In the genomic region with DNA sequence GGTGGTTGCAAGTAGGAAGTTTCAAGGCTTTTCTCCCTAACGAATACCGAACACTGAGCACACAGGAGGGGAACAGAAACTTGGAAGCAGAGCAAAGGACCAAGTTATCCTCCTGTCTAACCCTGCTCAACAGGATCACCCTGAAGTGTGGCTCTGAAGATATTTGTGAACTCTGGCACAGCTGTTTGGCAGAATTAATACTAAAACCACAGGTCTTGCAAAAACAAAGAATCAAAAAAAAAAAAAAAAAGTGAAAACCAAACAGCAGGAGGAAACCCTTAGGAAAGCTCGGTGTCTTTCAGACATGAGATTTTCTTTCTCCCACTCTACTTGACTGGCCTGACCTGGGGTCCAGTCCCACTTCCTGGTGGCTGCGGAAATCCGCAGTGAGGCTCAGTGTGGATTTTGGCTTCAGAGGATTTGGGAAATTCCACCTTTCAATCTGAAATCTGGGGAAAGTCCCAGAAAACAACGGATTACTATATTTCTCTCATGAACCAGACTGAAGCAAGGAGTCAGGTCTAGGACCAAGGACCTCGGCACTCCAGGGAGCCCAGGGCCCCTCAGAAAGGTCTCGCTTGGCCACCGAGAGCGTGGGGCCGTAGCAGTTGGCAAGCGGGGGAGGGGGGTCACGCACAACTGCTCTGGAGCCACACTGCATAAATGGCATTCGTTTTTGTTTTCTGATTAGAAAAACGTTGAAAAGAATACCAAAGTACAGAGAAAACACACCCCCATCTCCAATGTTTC, we compare ENCODE assay signal across 8 cellular contexts. TPM values are rescaled to one million over a fixed set of nuclear protein-coding genes. Genes with fewer than 3 reads are reported as not detected.
DNase-seq lines count a peak whose midpoint lies in the region; TF ChIP-seq lines count a peak whose summit lies in the region.

No MANE protein-coding gene starts in this region.

- peak overlapping the region; percentile 40 for H3K9ac ChIP-seq in endodermal cell (ENCODE audit: extremely low read depth, low read length, poor library complexity, severe bottlenecking)

- peak; percentile 38 for TF ChIP-seq POLR2A in GM15510 (IDR thresholded peaks at IDR 0.05; ENCODE audit: borderline replicate concordance, extremely low read depth, insufficient read length)
- no peak for TF ChIP-seq POLR2A in uterus (IDR thresholded peaks at IDR 0.05)

- TF ChIP-seq CTCF in A673 (conservative IDR thresholded peaks at IDR 0.05; ENCODE audit: low read depth, low read length) = no peak
- TF ChIP-seq CTCF in endodermal cell (conservative IDR thresholded peaks at IDR 0.05) = no peak
- no peak for TF ChIP-seq CTCF in uterus (IDR thresholded peaks at IDR 0.05)

- WGBS in endodermal cell (ENCODE audit: insufficient coverage in 1 of 2, insufficient read length in 1 of 2), 2 experiments = 29 to 36% methylated on average over 11 to 15 of the region's 15 CpGs

- peak overlapping the region; percentile 78 for H3K27ac ChIP-seq in A673 (ENCODE audit: low read depth, low read length, poor library complexity, severe bottlenecking)
- no peak overlapping the region for H3K27ac ChIP-seq in endodermal cell (ENCODE audit: low read depth, low read length)
- peak overlapping the region; percentile 51 to 82 for H3K27ac ChIP-seq in uterus

- in situ Hi-C loops in SK-MEL-5 (cut with HindIII; ENCODE audit: low pct_unique_long_range_greater_than_20kb, low sequenced_read_pairs) = no loop called here

- peaks cover 13% of the 10 kb centered on the region for H3K4me1 ChIP-seq in A673 (ENCODE audit: insufficient read depth, low read length, poor library complexity, severe bottlenecking)
- no peaks in the 10 kb centered on the region for H3K4me1 ChIP-seq in endodermal cell (ENCODE audit: control insufficient read depth, insufficient read depth, low read length)
- peaks cover 72% of the 10 kb centered on the region for H3K4me1 ChIP-seq in mononuclear cell (ENCODE audit: insufficient read depth, low read length)
- no peaks in the 10 kb centered on the region for H3K4me1 ChIP-seq in uterus

- H3K36me3 Mint-ChIP-seq in endodermal cell (ENCODE audit: low read depth) = peaks cover 7% of the 10 kb centered on the region

- H3K9me3 ChIP-seq in A673 (ENCODE audit: low read depth, low read length, poor library complexity, severe bottlenecking) (no peaks in the 10 kb centered on the region), endodermal cell (ENCODE audit: control insufficient read depth, low read length) (no peaks in the 10 kb centered on the region), mononuclear cell (ENCODE audit: low read depth, low read length) (no peaks in the 10 kb centered on the region), uterus (no peaks in the 10 kb centered on the region)

- intact Hi-C loops in A673 (cut with micrococcal nuclease; ENCODE audit: unreplicated experiment) (loop anchor here (5.0 kb wide), 1 partner anchor 53 kb away; a partner anchor contains a TSS), uterus (cut with DNase I; ENCODE audit: low total_unique reads) (no loop called here)

- H3K4me3 ChIP-seq in A673 (ENCODE audit: low read depth, low read length, poor library complexity, severe bottlenecking) (peak overlapping the region; percentile 80), endodermal cell (ENCODE audit: low read length) (peak overlapping the region; percentile 80), mononuclear cell (ENCODE audit: low read length) (peak overlapping the region; percentile 77), uterus (peak overlapping the region; percentile 71 to 80)

- CTCF ChIA-PET in A673 (lab: Charles Lee) = interaction anchor here (0.7 kb wide), 1 partner anchor 242 kb away, joined by 6 read pairs; no protein-coding TSS in a partner anchor

- peak overlapping the region; percentile 72 for H3K4me3 Mint-ChIP-seq in endodermal cell

- H3K27ac Mint-ChIP-seq in endodermal cell = no peak overlapping the region

- peaks cover 4% of the 10 kb centered on the region for H3K9me3 Mint-ChIP-seq in endodermal cell

- H3K27me3 ChIP-seq in A673 (replicated peaks; ENCODE audit: insufficient read depth, low read depth, low read length, poor library complexity) (no peaks in the 10 kb centered on the region), endodermal cell (ENCODE audit: control insufficient read depth, insufficient read depth, low read length, poor library complexity, severe bottlenecking) (peaks cover 17% of the 10 kb centered on the region), mononuclear cell (ENCODE audit: insufficient read depth, low read length) (no peaks in the 10 kb centered on the region), uterus (no peaks in the 10 kb centered on the region)

- POLR2A ChIA-PET in A673 (lab: Charles Lee; ENCODE audit: low non-redundant PET) = no interaction called here

- no peaks in the 10 kb centered on the region for H3K36me3 ChIP-seq in A673 (ENCODE audit: insufficient read depth, low read length, poor library complexity, severe bottlenecking)
- no peaks in the 10 kb centered on the region for H3K36me3 ChIP-seq in endodermal cell (ENCODE audit: control insufficient read depth, insufficient read depth, low read length)
- H3K36me3 ChIP-seq in uterus = no peaks in the 10 kb centered on the region

- DNase-seq in A673 (ENCODE audit: low spot score) (peak; percentile 12), SK-MEL-5 (ENCODE audit: low read depth, low spot score) (peak; percentile 12), endodermal cell (no peak), uterus (no peak), NCI-H2171 (lab: John Stamatoyannopoulos, UW) (no peak), KG1 (lab: John Stamatoyannopoulos, UW) (no peak)

- TSS peak; percentile 50 for BruUV-seq in A673 (replicated peaks; lab: Mats Ljungman, UMichigan)

- peaks cover 25% of the 10 kb centered on the region for H3K27me3 Mint-ChIP-seq in endodermal cell (ENCODE audit: insufficient read depth)

- H3K4me1 Mint-ChIP-seq in endodermal cell = peaks cover 9% of the 10 kb centered on the region

RNA-seq across cellular contexts. Expression of a gene that starts 0.9 kb away (rescaled TPM):
- 9.1 and 11.4 TPM in 2 replicates for total RNA-seq in A673 (2021)
- total RNA-seq in SK-MEL-5 (2014; rRNA removed; shearing (Covaris generic)) = 5.4 and 8.4 TPM in 2 replicates
- 5.7 and 7.6 TPM in 2 replicates for polyA plus RNA-seq in SK-MEL-5 (2015; cell fraction: cytosol; rRNA removed)
- 1.9 and 3.7 TPM in 2 replicates for polyA plus RNA-seq in SK-MEL-5 (2015; cell fraction: nucleus; rRNA removed)
- 1 to 10 TPM; 4.2 to 6.2 TPM for total RNA-seq in endodermal cell
- 7.9 TPM for polyA plus RNA-seq in endodermal cell (2013, experiment 1 of 2)
- 6.5 TPM for polyA plus RNA-seq in endodermal cell (2013, experiment 2 of 2)
- 20.7 TPM for total RNA-seq in mononuclear cell
- total RNA-seq in uterus = 10 to 100 TPM in 1 of 4 donors, 1 to 10 TPM in 3; 5.6 to 12.6 (median 7.7) TPM

RNA-seq across cellular contexts. Expression of a gene that starts 12.3 kb away (rescaled TPM):
- total RNA-seq in A673 (2021) (11.8 and 17.3 TPM in 2 replicates), endodermal cell (under 1 TPM; 0.24 to 0.44 TPM), mononuclear cell (9.6 TPM), uterus (10 to 100 TPM in 3 of 4 donors, 1 to 10 TPM in 1; 6.9 to 42.2 (median 22.9) TPM)
- total RNA-seq in SK-MEL-5 (2014; rRNA removed; shearing (Covaris generic)) = 9.6 and 10.0 TPM in 2 replicates
- polyA plus RNA-seq in SK-MEL-5 (2015; cell fraction: cytosol; rRNA removed) = 5.6 and 8.1 TPM in 2 replicates
- 21.1 and 22.2 TPM in 2 replicates for polyA plus RNA-seq in SK-MEL-5 (2015; cell fraction: nucleus; rRNA removed)
- 0.96 TPM for polyA plus RNA-seq in endodermal cell (2013, experiment 1 of 2)
- 1.1 TPM for polyA plus RNA-seq in endodermal cell (2013, experiment 2 of 2)

RNA-seq across cellular contexts. Expression of a gene that starts 53.2 kb away (rescaled TPM):
- total RNA-seq in A673 (2021) (24.9 and 30.0 TPM in 2 replicates), endodermal cell (10 to 100 TPM; 22.7 to 24.8 TPM), mononuclear cell (4.5 TPM), uterus (10 to 100 TPM in 3 of 4 donors, 1 to 10 TPM in 1; 2.3 to 37.7 (median 17.6) TPM)
- total RNA-seq in SK-MEL-5 (2014; rRNA removed; shearing (Covaris generic)) = 33.4 and 34.1 TPM in 2 replicates
- polyA plus RNA-seq in SK-MEL-5 (2015; cell fraction: cytosol; rRNA removed) = 22.4 and 29.6 TPM in 2 replicates
- polyA plus RNA-seq in SK-MEL-5 (2015; cell fraction: nucleus; rRNA removed) = 42.4 and 65.5 TPM in 2 replicates
- 22.4 TPM for polyA plus RNA-seq in endodermal cell (2013, experiment 1 of 2)
- 21.7 TPM for polyA plus RNA-seq in endodermal cell (2013, experiment 2 of 2)

Comparison
In these comparisons a context has a peak if more than half of its experiments do, and no peak if none do; other contexts are left out.
1. DNase-seq: peak in A673 (single experiment) and SK-MEL-5 (single experiment); none in endodermal cell (single experiment), uterus (0 of 2), NCI-H2171 (single experiment) and KG1 (single experiment).
2. Peak in every context shown above with its lines, with median percentiles within 50 percentile points of each other: H3K4me3 ChIP-seq.